ENCODE assay signal across 1 cellular context in the genomic region with DNA sequence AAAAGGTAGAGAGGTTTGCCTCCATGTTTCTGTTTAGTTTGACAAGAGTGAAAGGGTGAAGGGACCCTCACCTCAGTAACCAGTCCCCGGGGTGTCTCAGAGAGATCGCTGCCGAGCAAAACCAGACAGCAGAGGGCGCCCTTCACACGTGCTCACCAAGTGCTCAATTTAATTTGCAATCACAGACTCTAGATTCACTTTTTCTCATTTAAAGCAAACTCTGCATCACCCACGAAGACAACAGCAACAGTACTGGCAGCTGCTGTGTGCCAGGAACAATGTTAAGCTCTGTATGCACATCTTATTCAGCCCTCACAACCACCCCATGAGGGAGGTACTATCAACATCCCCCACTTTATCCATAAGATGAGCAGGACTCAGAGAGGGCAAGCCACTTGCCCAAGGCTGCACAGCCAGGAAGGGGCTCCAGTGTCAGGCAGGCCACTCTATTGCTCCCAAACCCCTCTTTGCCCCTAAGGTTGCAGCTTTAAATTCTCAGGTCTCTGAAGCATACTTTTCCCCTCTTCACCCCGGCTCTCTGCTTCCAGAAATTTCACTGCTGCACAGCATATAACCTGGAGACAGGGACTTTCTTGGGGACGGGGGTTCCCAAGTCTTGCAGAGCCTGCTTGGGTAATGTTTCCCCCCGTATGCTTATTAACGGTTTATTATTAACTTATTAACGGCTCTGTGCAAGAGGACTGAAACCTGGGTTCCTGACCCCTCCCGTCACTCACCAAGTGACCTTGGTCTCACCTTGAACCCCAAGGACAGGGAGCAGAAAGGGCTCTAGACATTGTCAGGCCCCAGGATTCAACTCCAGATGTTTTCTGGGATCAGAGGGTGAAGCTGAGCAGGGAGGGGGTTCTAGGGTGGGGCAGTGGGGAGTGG.
TF ChIP-seq lines count a peak whose summit lies in the region.

No MANE protein-coding gene starts in this region.

TF ChIP-seq in HepG2, 621 proteins besides CTCF, POLR2A, EP300 and RAD21 (continued from another document and continues in another):
- TF ChIP-seq, protein P1, sequence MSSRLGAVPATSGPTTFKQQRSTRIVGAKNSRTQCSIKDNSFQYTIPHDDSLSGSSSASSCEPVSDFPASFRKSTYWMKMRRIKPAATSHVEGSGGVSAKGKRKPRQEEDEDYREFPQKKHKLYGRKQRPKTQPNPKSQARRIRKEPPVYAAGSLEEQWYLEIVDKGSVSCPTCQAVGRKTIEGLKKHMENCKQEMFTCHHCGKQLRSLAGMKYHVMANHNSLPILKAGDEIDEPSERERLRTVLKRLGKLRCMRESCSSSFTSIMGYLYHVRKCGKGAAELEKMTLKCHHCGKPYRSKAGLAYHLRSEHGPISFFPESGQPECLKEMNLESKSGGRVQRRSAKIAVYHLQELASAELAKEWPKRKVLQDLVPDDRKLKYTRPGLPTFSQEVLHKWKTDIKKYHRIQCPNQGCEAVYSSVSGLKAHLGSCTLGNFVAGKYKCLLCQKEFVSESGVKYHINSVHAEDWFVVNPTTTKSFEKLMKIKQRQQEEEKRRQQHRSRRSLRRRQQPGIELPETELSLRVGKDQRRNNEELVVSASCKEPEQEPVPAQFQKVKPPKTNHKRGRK (CRISPR knock-in tag; IDR thresholded peaks at IDR 0.05), result no peak
- TF ChIP-seq ZNF782 (CRISPR knock-in tag; IDR thresholded peaks at IDR 0.05; ENCODE audit: borderline replicate concordance), result no peak
- peak; percentile 19; the same call in 1 of the 2 replicates for TF ChIP-seq ZNF703 (CRISPR knock-in tag; IDR thresholded peaks at IDR 0.05; ENCODE audit: borderline replicate concordance)
- no peak for TF ChIP-seq ZKSCAN1 (IDR thresholded peaks at IDR 0.05; ENCODE audit: low read length)
- peak; percentile 43; the same call in 1 of the 2 replicates for TF ChIP-seq HIVEP1 (CRISPR knock-in tag; IDR thresholded peaks at IDR 0.05)
- TF ChIP-seq ZNF605 (CRISPR knock-in tag; IDR thresholded peaks at IDR 0.05), result peak; percentile 78; the same call in 1 of the 2 replicates
- TF ChIP-seq ZNF468 (CRISPR knock-in tag; IDR thresholded peaks at IDR 0.05), result no peak
- peak; percentile 47; the same call in 1 of the 2 replicates for TF ChIP-seq ZNF430 (CRISPR knock-in tag; IDR thresholded peaks at IDR 0.05)
- TF ChIP-seq ZFP36 (IDR thresholded peaks at IDR 0.05; ENCODE audit: borderline replicate concordance, low read depth, low read length, partially characterized antibody), result peak; percentile 84
- TF ChIP-seq ZNF20 (CRISPR knock-in tag; IDR thresholded peaks at IDR 0.05), result no peak
- 0 out of 2 replicates have a peak, but pooled peaks have one; percentile 3 for TF ChIP-seq MEIS1 (CRISPR knock-in tag; IDR thresholded peaks at IDR 0.05; ENCODE audit: borderline replicate concordance)
- TF ChIP-seq, protein P2, sequence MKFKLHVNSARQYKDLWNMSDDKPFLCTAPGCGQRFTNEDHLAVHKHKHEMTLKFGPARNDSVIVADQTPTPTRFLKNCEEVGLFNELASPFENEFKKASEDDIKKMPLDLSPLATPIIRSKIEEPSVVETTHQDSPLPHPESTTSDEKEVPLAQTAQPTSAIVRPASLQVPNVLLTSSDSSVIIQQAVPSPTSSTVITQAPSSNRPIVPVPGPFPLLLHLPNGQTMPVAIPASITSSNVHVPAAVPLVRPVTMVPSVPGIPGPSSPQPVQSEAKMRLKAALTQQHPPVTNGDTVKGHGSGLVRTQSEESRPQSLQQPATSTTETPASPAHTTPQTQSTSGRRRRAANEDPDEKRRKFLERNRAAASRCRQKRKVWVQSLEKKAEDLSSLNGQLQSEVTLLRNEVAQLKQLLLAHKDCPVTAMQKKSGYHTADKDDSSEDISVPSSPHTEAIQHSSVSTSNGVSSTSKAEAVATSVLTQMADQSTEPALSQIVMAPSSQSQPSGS (CRISPR knock-in tag; IDR thresholded peaks at IDR 0.05), result 0 out of 2 replicates have a peak, but pooled peaks have one; percentile 18
- peak; percentile 19 for TF ChIP-seq FOSL2 (CRISPR knock-in tag; IDR thresholded peaks at IDR 0.05)
- peak; percentile 93 for TF ChIP-seq SMC3 (IDR thresholded peaks at IDR 0.05; ENCODE audit: low read length)
- no peak for TF ChIP-seq ZNF75D (CRISPR knock-in tag; IDR thresholded peaks at IDR 0.05; ENCODE audit: borderline replicate concordance)
- TF ChIP-seq NPAS2 (CRISPR knock-in tag; IDR thresholded peaks at IDR 0.05; ENCODE audit: borderline replicate concordance), result no peak
- no peak for TF ChIP-seq FOXA1 (IDR thresholded peaks at IDR 0.05)
- no peak for TF ChIP-seq FOXA1 (CRISPR knock-in tag; IDR thresholded peaks at IDR 0.05)
- TF ChIP-seq, protein P3, sequence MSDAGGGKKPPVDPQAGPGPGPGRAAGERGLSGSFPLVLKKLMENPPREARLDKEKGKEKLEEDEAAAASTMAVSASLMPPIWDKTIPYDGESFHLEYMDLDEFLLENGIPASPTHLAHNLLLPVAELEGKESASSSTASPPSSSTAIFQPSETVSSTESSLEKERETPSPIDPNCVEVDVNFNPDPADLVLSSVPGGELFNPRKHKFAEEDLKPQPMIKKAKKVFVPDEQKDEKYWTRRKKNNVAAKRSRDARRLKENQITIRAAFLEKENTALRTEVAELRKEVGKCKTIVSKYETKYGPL (CRISPR knock-in tag; IDR thresholded peaks at IDR 0.05), result no peak
- no peak for TF ChIP-seq ZFP90 (CRISPR knock-in tag; IDR thresholded peaks at IDR 0.05; ENCODE audit: borderline replicate concordance)
- no peak for TF ChIP-seq GABPA (IDR thresholded peaks at IDR 0.05; ENCODE audit: low read depth, low read length)
- no peak for TF ChIP-seq GABPA (CRISPR knock-in tag; IDR thresholded peaks at IDR 0.05; ENCODE audit: low read depth)
- no peak for TF ChIP-seq ZNF136 (CRISPR knock-in tag; IDR thresholded peaks at IDR 0.05; ENCODE audit: low read depth)
- 0 out of 2 replicates have a peak, but pooled peaks have one; percentile 37 for TF ChIP-seq ZNF619 (CRISPR knock-in tag; IDR thresholded peaks at IDR 0.05)
- TF ChIP-seq ZSCAN31 (CRISPR knock-in tag; IDR thresholded peaks at IDR 0.05; ENCODE audit: low read depth), result peak; percentile 25; the same call in 1 of the 2 replicates
- TF ChIP-seq MATR3 (CRISPR knock-in tag; IDR thresholded peaks at IDR 0.05), result no peak
- TF ChIP-seq RFXAP (CRISPR knock-in tag; IDR thresholded peaks at IDR 0.05; ENCODE audit: borderline replicate concordance), result no peak
- TF ChIP-seq CCAR2 (optimal IDR thresholded peaks at IDR 0.05; ENCODE audit: low read depth, low read length), result peak; percentile 27
- TF ChIP-seq TBX2 (CRISPR knock-in tag; IDR thresholded peaks at IDR 0.05; ENCODE audit: borderline replicate concordance), result peak; percentile 69
- TF ChIP-seq ZNF326 (CRISPR knock-in tag; IDR thresholded peaks at IDR 0.05; ENCODE audit: borderline replicate concordance), result no peak
- TF ChIP-seq KDM2A (CRISPR knock-in tag; IDR thresholded peaks at IDR 0.05; ENCODE audit: borderline replicate concordance, low read depth), result peak; percentile 60; the same call in 1 of the 2 replicates
- TF ChIP-seq, protein P4, sequence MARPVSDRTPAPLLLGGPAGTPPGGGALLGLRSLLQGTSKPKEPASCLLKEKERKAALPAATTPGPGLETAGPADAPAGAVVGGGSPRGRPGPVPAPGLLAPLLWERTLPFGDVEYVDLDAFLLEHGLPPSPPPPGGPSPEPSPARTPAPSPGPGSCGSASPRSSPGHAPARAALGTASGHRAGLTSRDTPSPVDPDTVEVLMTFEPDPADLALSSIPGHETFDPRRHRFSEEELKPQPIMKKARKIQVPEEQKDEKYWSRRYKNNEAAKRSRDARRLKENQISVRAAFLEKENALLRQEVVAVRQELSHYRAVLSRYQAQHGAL (CRISPR knock-in tag; IDR thresholded peaks at IDR 0.05; ENCODE audit: not compliant biosample characterization), result no peak
- TF ChIP-seq, protein P5, sequence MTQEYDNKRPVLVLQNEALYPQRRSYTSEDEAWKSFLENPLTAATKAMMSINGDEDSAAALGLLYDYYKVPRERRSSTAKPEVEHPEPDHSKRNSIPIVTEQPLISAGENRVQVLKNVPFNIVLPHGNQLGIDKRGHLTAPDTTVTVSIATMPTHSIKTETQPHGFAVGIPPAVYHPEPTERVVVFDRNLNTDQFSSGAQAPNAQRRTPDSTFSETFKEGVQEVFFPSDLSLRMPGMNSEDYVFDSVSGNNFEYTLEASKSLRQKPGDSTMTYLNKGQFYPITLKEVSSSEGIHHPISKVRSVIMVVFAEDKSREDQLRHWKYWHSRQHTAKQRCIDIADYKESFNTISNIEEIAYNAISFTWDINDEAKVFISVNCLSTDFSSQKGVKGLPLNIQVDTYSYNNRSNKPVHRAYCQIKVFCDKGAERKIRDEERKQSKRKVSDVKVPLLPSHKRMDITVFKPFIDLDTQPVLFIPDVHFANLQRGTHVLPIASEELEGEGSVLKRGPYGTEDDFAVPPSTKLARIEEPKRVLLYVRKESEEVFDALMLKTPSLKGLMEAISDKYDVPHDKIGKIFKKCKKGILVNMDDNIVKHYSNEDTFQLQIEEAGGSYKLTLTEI (CRISPR knock-in tag; conservative IDR thresholded peaks at IDR 0.05), result no peak
- TF ChIP-seq ZNF556 (CRISPR knock-in tag; IDR thresholded peaks at IDR 0.05; ENCODE audit: borderline replicate concordance), result no peak
- peak; percentile 69; the same call in 1 of the 2 replicates for TF ChIP-seq SNAPC2 (CRISPR knock-in tag; IDR thresholded peaks at IDR 0.05)
- no peak for TF ChIP-seq AGO1 (IDR thresholded peaks at IDR 0.05; ENCODE audit: low read depth, low read length, poor library complexity, severe bottlenecking)
- TF ChIP-seq, protein P6, sequence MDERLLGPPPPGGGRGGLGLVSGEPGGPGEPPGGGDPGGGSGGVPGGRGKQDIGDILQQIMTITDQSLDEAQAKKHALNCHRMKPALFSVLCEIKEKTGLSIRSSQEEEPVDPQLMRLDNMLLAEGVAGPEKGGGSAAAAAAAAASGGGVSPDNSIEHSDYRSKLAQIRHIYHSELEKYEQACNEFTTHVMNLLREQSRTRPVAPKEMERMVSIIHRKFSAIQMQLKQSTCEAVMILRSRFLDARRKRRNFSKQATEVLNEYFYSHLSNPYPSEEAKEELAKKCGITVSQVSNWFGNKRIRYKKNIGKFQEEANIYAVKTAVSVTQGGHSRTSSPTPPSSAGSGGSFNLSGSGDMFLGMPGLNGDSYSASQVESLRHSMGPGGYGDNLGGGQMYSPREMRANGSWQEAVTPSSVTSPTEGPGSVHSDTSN (CRISPR knock-in tag; IDR thresholded peaks at IDR 0.05), result no peak
- no peak for TF ChIP-seq MBNL3 (CRISPR knock-in tag; conservative IDR thresholded peaks at IDR 0.05)
- TF ChIP-seq CAMTA2 (CRISPR knock-in tag; IDR thresholded peaks at IDR 0.05; ENCODE audit: borderline replicate concordance), result no peak
- TF ChIP-seq NFYC (CRISPR knock-in tag; IDR thresholded peaks at IDR 0.05), result no peak
- TF ChIP-seq FIP1L1 (IDR thresholded peaks at IDR 0.05; ENCODE audit: borderline replicate concordance, insufficient read depth, low read depth, low read length), result no peak
- TF ChIP-seq, protein P7, sequence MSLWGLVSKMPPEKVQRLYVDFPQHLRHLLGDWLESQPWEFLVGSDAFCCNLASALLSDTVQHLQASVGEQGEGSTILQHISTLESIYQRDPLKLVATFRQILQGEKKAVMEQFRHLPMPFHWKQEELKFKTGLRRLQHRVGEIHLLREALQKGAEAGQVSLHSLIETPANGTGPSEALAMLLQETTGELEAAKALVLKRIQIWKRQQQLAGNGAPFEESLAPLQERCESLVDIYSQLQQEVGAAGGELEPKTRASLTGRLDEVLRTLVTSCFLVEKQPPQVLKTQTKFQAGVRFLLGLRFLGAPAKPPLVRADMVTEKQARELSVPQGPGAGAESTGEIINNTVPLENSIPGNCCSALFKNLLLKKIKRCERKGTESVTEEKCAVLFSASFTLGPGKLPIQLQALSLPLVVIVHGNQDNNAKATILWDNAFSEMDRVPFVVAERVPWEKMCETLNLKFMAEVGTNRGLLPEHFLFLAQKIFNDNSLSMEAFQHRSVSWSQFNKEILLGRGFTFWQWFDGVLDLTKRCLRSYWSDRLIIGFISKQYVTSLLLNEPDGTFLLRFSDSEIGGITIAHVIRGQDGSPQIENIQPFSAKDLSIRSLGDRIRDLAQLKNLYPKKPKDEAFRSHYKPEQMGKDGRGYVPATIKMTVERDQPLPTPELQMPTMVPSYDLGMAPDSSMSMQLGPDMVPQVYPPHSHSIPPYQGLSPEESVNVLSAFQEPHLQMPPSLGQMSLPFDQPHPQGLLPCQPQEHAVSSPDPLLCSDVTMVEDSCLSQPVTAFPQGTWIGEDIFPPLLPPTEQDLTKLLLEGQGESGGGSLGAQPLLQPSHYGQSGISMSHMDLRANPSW (CRISPR knock-in tag; IDR thresholded peaks at IDR 0.05; ENCODE audit: borderline replicate concordance), result no peak
- TF ChIP-seq ZBTB42 (CRISPR knock-in tag; IDR thresholded peaks at IDR 0.05), result no peak
- TF ChIP-seq ZNF329 (CRISPR knock-in tag; IDR thresholded peaks at IDR 0.05; ENCODE audit: low read depth), result no peak
- TF ChIP-seq, protein P8, sequence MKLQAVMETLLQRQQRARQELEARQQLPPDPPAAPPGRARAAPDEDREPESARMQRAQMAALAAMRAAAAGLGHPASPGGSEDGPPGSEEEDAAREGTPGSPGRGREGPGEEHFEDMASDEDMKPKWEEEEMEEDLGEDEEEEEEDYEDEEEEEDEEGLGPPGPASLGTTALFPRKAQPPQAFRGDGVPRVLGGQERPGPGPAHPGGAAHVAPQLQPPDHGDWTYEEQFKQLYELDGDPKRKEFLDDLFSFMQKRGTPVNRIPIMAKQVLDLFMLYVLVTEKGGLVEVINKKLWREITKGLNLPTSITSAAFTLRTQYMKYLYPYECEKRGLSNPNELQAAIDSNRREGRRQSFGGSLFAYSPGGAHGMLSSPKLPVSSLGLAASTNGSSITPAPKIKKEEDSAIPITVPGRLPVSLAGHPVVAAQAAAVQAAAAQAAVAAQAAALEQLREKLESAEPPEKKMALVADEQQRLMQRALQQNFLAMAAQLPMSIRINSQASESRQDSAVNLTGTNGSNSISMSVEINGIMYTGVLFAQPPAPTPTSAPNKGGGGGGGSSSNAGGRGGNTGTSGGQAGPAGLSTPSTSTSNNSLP (IDR thresholded peaks at IDR 0.05; ENCODE audit: low read depth, low read length), result peak; percentile 80
- TF ChIP-seq, protein P9, sequence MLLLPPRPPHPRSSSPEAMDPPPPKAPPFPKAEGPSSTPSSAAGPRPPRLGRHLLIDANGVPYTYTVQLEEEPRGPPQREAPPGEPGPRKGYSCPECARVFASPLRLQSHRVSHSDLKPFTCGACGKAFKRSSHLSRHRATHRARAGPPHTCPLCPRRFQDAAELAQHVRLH (CRISPR knock-in tag; IDR thresholded peaks at IDR 0.05; ENCODE audit: borderline replicate concordance, low read depth), result peak; percentile 32; the same call in 1 of the 2 replicates
- TF ChIP-seq NR2F2 (IDR thresholded peaks at IDR 0.05; ENCODE audit: borderline replicate concordance, low read depth), result no peak
- no peak for TF ChIP-seq CENPX (CRISPR knock-in tag; IDR thresholded peaks at IDR 0.05)
- TF ChIP-seq, protein P10, sequence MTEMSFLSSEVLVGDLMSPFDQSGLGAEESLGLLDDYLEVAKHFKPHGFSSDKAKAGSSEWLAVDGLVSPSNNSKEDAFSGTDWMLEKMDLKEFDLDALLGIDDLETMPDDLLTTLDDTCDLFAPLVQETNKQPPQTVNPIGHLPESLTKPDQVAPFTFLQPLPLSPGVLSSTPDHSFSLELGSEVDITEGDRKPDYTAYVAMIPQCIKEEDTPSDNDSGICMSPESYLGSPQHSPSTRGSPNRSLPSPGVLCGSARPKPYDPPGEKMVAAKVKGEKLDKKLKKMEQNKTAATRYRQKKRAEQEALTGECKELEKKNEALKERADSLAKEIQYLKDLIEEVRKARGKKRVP (CRISPR knock-in tag; IDR thresholded peaks at IDR 0.05), result peak in 1 of 2 experiments; percentile 26; a peak in 1 of 4 replicates
- TF ChIP-seq GTF3A (CRISPR knock-in tag; conservative IDR thresholded peaks at IDR 0.05), result 0 out of 2 replicates have a peak, but pooled peaks have one; percentile 48
- TF ChIP-seq ZBTB21 (CRISPR knock-in tag; IDR thresholded peaks at IDR 0.05), result no peak
